Comparison of ENCODE assay signal across 1 cellular context in the genomic region with DNA sequence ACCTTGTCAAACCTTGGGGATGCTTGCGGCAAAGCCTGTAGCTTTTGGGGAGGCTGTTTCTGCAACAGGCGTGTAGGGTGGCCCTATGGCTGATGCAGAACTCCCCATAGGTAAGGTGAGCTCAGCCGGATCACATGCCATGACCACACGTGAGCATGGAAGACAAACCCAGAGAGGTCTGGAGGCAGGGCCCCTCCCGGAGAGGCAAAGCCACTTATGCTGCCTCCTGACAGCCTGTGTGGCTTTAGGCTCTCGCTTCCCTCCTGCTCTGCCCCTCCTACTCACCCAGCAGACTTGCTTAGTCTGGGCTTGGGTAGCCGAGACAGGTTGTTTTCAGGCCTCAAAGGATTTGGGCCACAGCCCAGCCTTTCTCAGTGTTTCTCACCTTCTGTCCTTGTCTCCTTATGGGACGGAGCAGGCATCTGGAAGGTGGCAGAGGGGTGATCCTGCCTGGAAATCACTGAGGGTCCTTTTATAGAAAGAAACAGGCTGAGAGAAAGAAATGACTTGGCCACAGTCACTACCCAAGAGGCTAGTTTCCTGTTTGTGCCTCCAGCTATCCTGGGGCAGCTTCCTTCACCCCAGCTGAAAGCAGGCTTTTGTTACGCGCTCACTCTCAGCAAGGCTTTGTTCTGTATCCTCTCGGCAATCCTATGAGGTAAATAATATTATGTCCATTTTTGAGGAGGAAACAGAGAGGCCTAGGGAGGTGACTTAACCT.
TF ChIP-seq lines count a peak whose summit lies in the region.

No MANE protein-coding gene starts in this region.

TF ChIP-seq in WTC11, 78 proteins besides CTCF, POLR2A, EP300 and RAD21 (continued from another document):
- TF ChIP-seq, protein P1, sequence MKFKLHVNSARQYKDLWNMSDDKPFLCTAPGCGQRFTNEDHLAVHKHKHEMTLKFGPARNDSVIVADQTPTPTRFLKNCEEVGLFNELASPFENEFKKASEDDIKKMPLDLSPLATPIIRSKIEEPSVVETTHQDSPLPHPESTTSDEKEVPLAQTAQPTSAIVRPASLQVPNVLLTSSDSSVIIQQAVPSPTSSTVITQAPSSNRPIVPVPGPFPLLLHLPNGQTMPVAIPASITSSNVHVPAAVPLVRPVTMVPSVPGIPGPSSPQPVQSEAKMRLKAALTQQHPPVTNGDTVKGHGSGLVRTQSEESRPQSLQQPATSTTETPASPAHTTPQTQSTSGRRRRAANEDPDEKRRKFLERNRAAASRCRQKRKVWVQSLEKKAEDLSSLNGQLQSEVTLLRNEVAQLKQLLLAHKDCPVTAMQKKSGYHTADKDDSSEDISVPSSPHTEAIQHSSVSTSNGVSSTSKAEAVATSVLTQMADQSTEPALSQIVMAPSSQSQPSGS (CRISPR knock-in tag; IDR thresholded peaks at IDR 0.05; ENCODE audit: borderline replicate concordance, low read depth), result no peak
- TF ChIP-seq GABPB1 (CRISPR knock-in tag; IDR thresholded peaks at IDR 0.05) (no peak), OVOL2 (CRISPR knock-in tag; IDR thresholded peaks at IDR 0.05; ENCODE audit: borderline replicate concordance) (no peak), SOX15 (CRISPR knock-in tag; IDR thresholded peaks at IDR 0.05) (no peak)
- TF ChIP-seq, protein P2, sequence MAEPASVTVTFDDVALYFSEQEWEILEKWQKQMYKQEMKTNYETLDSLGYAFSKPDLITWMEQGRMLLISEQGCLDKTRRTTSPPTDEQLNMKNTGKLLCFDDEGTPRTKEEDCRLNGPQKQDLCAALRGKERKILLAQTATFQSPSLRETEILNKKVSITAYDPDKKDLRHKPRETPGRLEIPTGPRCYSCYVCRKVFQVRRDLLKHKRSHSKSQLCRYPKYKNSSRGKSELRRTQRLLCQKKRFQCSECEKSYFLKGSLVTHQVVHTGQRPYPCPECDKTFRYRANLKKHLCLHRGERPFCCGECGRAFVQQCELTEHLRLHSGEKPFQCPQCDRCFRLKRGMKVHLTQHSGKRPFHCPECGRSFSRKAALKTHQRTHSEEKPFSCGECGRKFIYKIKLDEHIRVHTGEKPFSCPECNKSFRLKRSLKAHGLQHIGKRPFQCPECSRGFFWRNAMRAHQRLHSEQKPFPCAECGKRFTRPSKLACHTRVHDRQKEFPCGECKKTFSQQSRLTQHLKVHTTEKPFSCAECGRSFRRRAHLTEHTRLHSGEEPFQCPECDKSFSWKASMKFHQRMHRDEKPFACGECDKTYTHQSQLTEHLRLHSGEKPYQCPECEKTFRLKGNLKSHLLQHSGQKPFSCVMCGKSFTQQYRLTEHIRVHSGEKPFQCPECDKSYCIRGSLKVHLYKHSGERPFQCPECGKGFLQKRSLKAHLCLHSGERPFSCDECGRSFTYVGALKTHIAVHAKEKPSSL (CRISPR knock-in tag; conservative IDR thresholded peaks at IDR 0.05), result no peak
